In genomic region chr4:122766950-122767349, GRCh38 we compare ENCODE assay signal across 1 cellular context.
TF ChIP-seq lines count a peak whose summit lies in the region.

No MANE protein-coding gene starts in this region.

TF ChIP-seq in HepG2, 621 proteins besides CTCF, POLR2A, EP300 and RAD21 (continued from another document and continues in another):
- TF ChIP-seq ZNF646 (CRISPR knock-in tag; IDR thresholded peaks at IDR 0.05), result peak; percentile 53; the same call in 1 of the 2 replicates
- TF ChIP-seq MEF2D (CRISPR knock-in tag; IDR thresholded peaks at IDR 0.05), result peak; percentile 56; the same call in 1 of the 2 replicates
- TF ChIP-seq ETV6 (CRISPR knock-in tag; conservative IDR thresholded peaks at IDR 0.05), result no peak
- TF ChIP-seq REST (IDR thresholded peaks at IDR 0.05; ENCODE audit: borderline replicate concordance in 1 of 2, low read depth in 1 of 2, low read length in 2 of 2), result no peak
- TF ChIP-seq HOXA3 (CRISPR knock-in tag; IDR thresholded peaks at IDR 0.05), result peak; percentile 73; the same call in 1 of the 2 replicates
- TF ChIP-seq ZC3H13 (CRISPR knock-in tag; IDR thresholded peaks at IDR 0.05), result no peak
- TF ChIP-seq GPBP1L1 (CRISPR knock-in tag; IDR thresholded peaks at IDR 0.05), result no peak
- no peak for TF ChIP-seq ZBTB42 (CRISPR knock-in tag; IDR thresholded peaks at IDR 0.05)
- no peak for TF ChIP-seq CBX1 (IDR thresholded peaks at IDR 0.05; ENCODE audit: low read depth)
- TF ChIP-seq GPN1 (CRISPR knock-in tag; IDR thresholded peaks at IDR 0.05; ENCODE audit: borderline replicate concordance), result no peak
- TF ChIP-seq RBFOX2 (IDR thresholded peaks at IDR 0.05; ENCODE audit: low read depth, low read length), result no peak
- TF ChIP-seq ZBTB3 (CRISPR knock-in tag; IDR thresholded peaks at IDR 0.05; ENCODE audit: borderline replicate concordance, low read depth), result peak; percentile 99
- no peak for TF ChIP-seq ZNF7 (CRISPR knock-in tag; IDR thresholded peaks at IDR 0.05)
- no peak for TF ChIP-seq ZNF703 (CRISPR knock-in tag; IDR thresholded peaks at IDR 0.05; ENCODE audit: borderline replicate concordance)
- TF ChIP-seq ATF4 (CRISPR knock-in tag; IDR thresholded peaks at IDR 0.05), result peak in 1 of 2 experiments; percentile 64; a peak in 1 of 4 replicates
- TF ChIP-seq ZNF207 (IDR thresholded peaks at IDR 0.05; ENCODE audit: borderline replicate concordance), result no peak
- no peak for TF ChIP-seq RBAK (CRISPR knock-in tag; IDR thresholded peaks at IDR 0.05)
- no peak for TF ChIP-seq NR2F2 (IDR thresholded peaks at IDR 0.05; ENCODE audit: borderline replicate concordance, low read depth)
- no peak for TF ChIP-seq TOPORS (CRISPR knock-in tag; IDR thresholded peaks at IDR 0.05)
- TF ChIP-seq ELF3 (CRISPR knock-in tag; IDR thresholded peaks at IDR 0.05), result peak; percentile 65; the same call in 1 of the 2 replicates
- TF ChIP-seq ZNF530 (CRISPR knock-in tag; IDR thresholded peaks at IDR 0.05; ENCODE audit: low read depth), result no peak
- no peak for TF ChIP-seq AKNA (CRISPR knock-in tag; IDR thresholded peaks at IDR 0.05; ENCODE audit: borderline replicate concordance)
- TF ChIP-seq ZNF335 (CRISPR knock-in tag; IDR thresholded peaks at IDR 0.05), result no peak
- peak; percentile 70; the same call in 1 of the 2 replicates for TF ChIP-seq HOXD1 (CRISPR knock-in tag; IDR thresholded peaks at IDR 0.05)
- TF ChIP-seq TRIM22 (IDR thresholded peaks at IDR 0.05), result no peak
- TF ChIP-seq IKZF4 (CRISPR knock-in tag; IDR thresholded peaks at IDR 0.05; ENCODE audit: borderline replicate concordance, low read depth, not compliant biosample characterization), result no peak
- peak; percentile 86 for TF ChIP-seq HDAC2 (CRISPR knock-in tag; IDR thresholded peaks at IDR 0.05)
- no peak for TF ChIP-seq ZBTB4 (CRISPR knock-in tag; IDR thresholded peaks at IDR 0.05; ENCODE audit: borderline replicate concordance)
- no peak; the same call in 1 of the 2 replicates for TF ChIP-seq IKZF5 (CRISPR knock-in tag; IDR thresholded peaks at IDR 0.05)
- peak; percentile 76; the same call in 1 of the 2 replicates for TF ChIP-seq ZSCAN5A (CRISPR knock-in tag; IDR thresholded peaks at IDR 0.05; ENCODE audit: borderline replicate concordance)
